Comparison of ENCODE assay signal across 16 cellular contexts in genomic region chr1:202671388-202671787, GRCh38. TPM values are rescaled to one million over a fixed set of nuclear protein-coding genes. Genes with fewer than 3 reads are reported as not detected.
DNase-seq lines count a peak whose midpoint lies in the region; ATAC-seq and TF ChIP-seq lines count a peak whose summit lies in the region.
"Had no signal": no experiment of that assay in that cellular context is flagged by ENCODE, and none has a peak within 500 bp of the region (broad histone marks: within the 10 kb centered on the region; RNA-seq: fewer than 3 reads in every experiment).

No MANE protein-coding gene starts in this region.

- no peak for TF ChIP-seq POLR2A in thyroid gland (IDR thresholded peaks at IDR 0.05)

- H3K4me3 ChIP-seq in epithelial cell of esophagus (ENCODE audit: low read length) (no peak overlapping the region), thyroid gland (replicated peaks in 1 of 3) (no peak overlapping the region)
- H3K4me3 ChIP-seq: suprapubic skin had no signal

- H3K4me1 ChIP-seq in thyroid gland: no peaks in the 10 kb centered on the region
- H3K4me1 ChIP-seq: suprapubic skin had no signal

- WGBS in thyroid gland, 2 donors: 47 to 60% methylated on average over 6 of the region's 6 CpGs

- ATAC-seq in HG03520 (IDR thresholded peaks at IDR 0.05; ENCODE audit: unreplicated experiment): no peak
- ATAC-seq: left ventricle myocardium superior, natural killer cell had no signal

- H3K36me3 ChIP-seq in thyroid gland: no peaks in the 10 kb centered on the region
- H3K36me3 ChIP-seq: suprapubic skin had no signal

- TF ChIP-seq CTCF in epithelial cell of esophagus (IDR thresholded peaks at IDR 0.05; ENCODE audit: insufficient read depth, low read depth, low read length, missing control alignments) (no peak), thyroid gland (IDR thresholded peaks at IDR 0.05) (no peak)

- DNase-seq in NCI-H345 (lab: John Stamatoyannopoulos, UW) (peak; percentile 65), NCI-H345 treated with DMSO at 0.1 percent for 48 hours (lab: John Stamatoyannopoulos, UW; ENCODE audit: unreplicated experiment) (no peak), NCI-H2029 treated with DMSO at 0.1 percent for 48 hours (lab: John Stamatoyannopoulos, UW) (peak; percentile 38), epithelial cell of esophagus (ENCODE audit: low read depth) (peak; percentile 7), thyroid gland (peak; percentile 11 to 39), DMS 273 (lab: John Stamatoyannopoulos, UW; ENCODE audit: unreplicated experiment) (no peak)
- no peak for DNase-seq in stimulated activated CD4-positive, alpha-beta T cell treated with anti-CD3 and anti-CD28 coated beads, Interleukin-2, amount 100 ng/mL, for 24 hours
- DNase-seq: ACHN, hypothalamus, left ventricle myocardium superior, natural killer cell, NCI-H510A treated with DMSO at 0.1 percent for 48 hours had no signal

- no peaks in the 10 kb centered on the region for H3K27me3 ChIP-seq in thyroid gland

- no peaks in the 10 kb centered on the region for H3K9me3 ChIP-seq in thyroid gland
- H3K9me3 ChIP-seq: suprapubic skin had no signal

- no peak overlapping the region for H3K27ac ChIP-seq in thyroid gland
- H3K27ac ChIP-seq: suprapubic skin had no signal

- intact Hi-C loops in thyroid gland (cut with DNase I): no loop called here

RNA-seq across cellular contexts. Expression of gene SYT2, which starts 38.9 kb away (rescaled TPM):
- under 1 TPM in 2 of 4 donors, not detected in 2; under 0.01 to 0.38 TPM for total RNA-seq in thyroid gland
- total RNA-seq: fibroblast of lung, left ventricle myocardium superior, natural killer cell, pulmonary artery endothelial cell had no signal

Comparison
In these comparisons a context has a peak if more than half of its experiments do, and no peak if none do; other contexts are left out.
1. DNase-seq: peak in NCI-H345 (single experiment), NCI-H2029 treated with DMSO at 0.1 percent for 48 hours (single experiment), epithelial cell of esophagus (single experiment) and thyroid gland (2 of 2); none in NCI-H345 treated with DMSO at 0.1 percent for 48 hours (single experiment), DMS 273 (single experiment) and stimulated activated CD4-positive, alpha-beta T cell treated with anti-CD3 and anti-CD28 coated beads, Interleukin-2, amount 100 ng/mL, for 24 hours (0 of 2).